Comparison of ENCODE assay signal across 26 cellular contexts in the genomic region with DNA sequence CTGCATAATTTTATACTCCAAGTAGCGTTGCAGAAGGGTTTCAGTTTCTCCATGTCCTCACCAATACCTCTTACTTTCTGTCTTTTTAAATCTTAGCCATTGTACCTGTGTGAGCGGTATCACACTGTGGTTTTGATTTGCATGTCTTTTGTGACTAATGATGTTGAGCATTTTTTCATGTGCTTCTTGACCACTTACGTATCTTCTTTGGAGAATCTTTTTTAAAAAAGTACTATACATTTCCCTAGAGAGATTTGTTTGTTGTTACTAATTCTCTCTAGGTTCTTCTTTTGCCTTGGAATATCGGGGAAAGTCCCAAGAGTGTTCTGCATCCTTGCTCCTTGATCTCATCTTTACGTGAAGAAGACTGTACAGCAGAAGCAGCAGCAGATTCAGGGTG.
DNase-seq lines count a peak whose midpoint lies in the region; ATAC-seq, FAIRE-seq and TF ChIP-seq lines count a peak whose summit lies in the region.
"Had no signal": no experiment of that assay in that cellular context is flagged by ENCODE, and none has a peak within 500 bp of the region (broad histone marks: within the 10 kb centered on the region; RNA-seq: fewer than 3 reads in every experiment).

No MANE protein-coding gene starts in this region.

- FAIRE-seq in GM12878 (lab: Jason Lieb, UNC): peak; percentile 13
- FAIRE-seq in D721Med (lab: Jason Lieb, UNC): no peak
- FAIRE-seq: G401.6, pancreas had no signal

- CTCF ChIA-PET in GM12878 (lab: Yijun Ruan, JAX): interaction anchor here (1.7 kb wide), 2 partner anchors 53 to 81 kb away, joined by 3 to 7 read pairs; no protein-coding TSS in a partner anchor

- RAD21 ChIA-PET in GM12878 (lab: Charles Lee; ENCODE audit: unreplicated experiment): no interaction called here

- no peaks in the 10 kb centered on the region for H3K27me3 ChIP-seq in GM12878 (replicated peaks in 1 of 2; ENCODE audit: control insufficient read depth in 2 of 2, insufficient read depth in 2 of 2, low read length in 1 of 2)
- H3K27me3 ChIP-seq: BLaER1, body of pancreas, pancreas had no signal

- SMC1A ChIA-PET in GM12878 (lab: Charles Lee; ENCODE audit: uncharacterized antibody, unreplicated experiment): interaction anchor here (1.4 kb wide), 1 partner anchor 44 kb away, joined by 3 read pairs; no protein-coding TSS in a partner anchor

- H4K20me1 ChIP-seq in GM12878 (ENCODE audit: control insufficient read depth, insufficient read depth): no peaks in the 10 kb centered on the region
- H4K20me1 ChIP-seq: BLaER1 had no signal

- TF ChIP-seq CTCF in GM12878 (IDR thresholded peaks at IDR 0.05 in 2 of 3, conservative IDR thresholded peaks at IDR 0.05 in 1 of 3; ENCODE audit: control insufficient read depth in 2 of 3, extremely low read depth in 1 of 3, insufficient read depth in 1 of 3, low read depth in 3 of 3, low read length in 3 of 3) (no peak), D721Med (IDR thresholded peaks at IDR 0.05; ENCODE audit: insufficient read depth, missing control alignments) (no peak)

- H3K9ac ChIP-seq in GM12878 (ENCODE audit: control insufficient read depth, insufficient read depth, low read length): no peak overlapping the region
- H3K9ac ChIP-seq: BLaER1 had no signal

- H3K9me3 ChIP-seq in GM12878 (replicated peaks; ENCODE audit: control insufficient read depth, insufficient read depth, low read length): no peaks in the 10 kb centered on the region
- H3K9me3 ChIP-seq: BLaER1, body of pancreas, pancreas had no signal

- intact Hi-C loops in GM12878 (cut with micrococcal nuclease; ENCODE audit: unreplicated experiment): no loop called here

- peak in 1 of 2 experiments; percentile 50; a peak in 1 of 4 replicates for TF ChIP-seq EP300 in GM12878 (IDR thresholded peaks at IDR 0.05; ENCODE audit: borderline replicate concordance in 1 of 2, control insufficient read depth in 1 of 2, low read depth in 2 of 2, low read length in 2 of 2)

- no peak overlapping the region for H3K27ac ChIP-seq in GM12878 (ENCODE audit: control insufficient read depth, insufficient read depth)
- H3K27ac ChIP-seq: BLaER1, body of pancreas, pancreas had no signal

- 32% methylated on average over 5 of the region's 5 CpGs for WGBS in GM12878 (ENCODE audit: insufficient coverage, insufficient replicate concordance, low lambda C conversion rate, missing lambda C conversion rate)

- H3K4me3 ChIP-seq in GM12878: no peak overlapping the region
- H3K4me3 ChIP-seq: BLaER1, body of pancreas, pancreas had no signal

- no peak overlapping the region for H2AFZ ChIP-seq in GM12878 (ENCODE audit: control insufficient read depth, low read depth, low read length)

- no peaks in the 10 kb centered on the region for H3K36me3 ChIP-seq in GM12878 (ENCODE audit: control insufficient read depth in 2 of 2, insufficient read depth in 2 of 2, low read length in 1 of 2)
- H3K36me3 ChIP-seq: BLaER1, pancreas had no signal

- BruUV-seq in GM12878 (replicated peaks; lab: Mats Ljungman, UMichigan): no TSS peak

- no peak for TF ChIP-seq POLR2A in GM12878 (IDR thresholded peaks at IDR 0.05; ENCODE audit: low read depth, low read length)

- in situ Hi-C loops in GM12878 (cut with MboI): no loop called here

- POLR2A ChIA-PET in GM12878 (lab: Charles Lee): no interaction called here

- ATAC-seq in GM18511 (IDR thresholded peaks at IDR 0.05; ENCODE audit: unreplicated experiment): peak; percentile 64
- ATAC-seq in GM19351 (IDR thresholded peaks at IDR 0.05; ENCODE audit: unreplicated experiment): peak; percentile 66
- ATAC-seq in HG02798 (IDR thresholded peaks at IDR 0.05; ENCODE audit: poor library complexity, unreplicated experiment): peak; percentile 88
- ATAC-seq in GM12878: peak; percentile 89
- ATAC-seq: activated CD8-positive, alpha-beta T cell treated with anti-CD3 and anti-CD28 coated beads for 36 hours; body of pancreas; esophagus mucosa; pancreas; stimulated activated memory B cell treated with anti-CD40 and anti-IgM and Interleukin-4, amounts not matched to agents 10 μg/mL and 1 μg/mL and 100 μg/mL, for 72 hours had no signal

- H3K79me2 ChIP-seq in GM12878 (ENCODE audit: control insufficient read depth, insufficient read depth, low read length): no peaks in the 10 kb centered on the region

- DNase-seq in GM12878 (ENCODE audit: low read depth, low spot score) (peak; percentile 30), OCI-M2 (lab: John Stamatoyannopoulos, UW; ENCODE audit: unreplicated experiment) (no peak), KG1 (lab: John Stamatoyannopoulos, UW) (no peak), D721Med (ENCODE audit: insufficient read length, low spot score) (no peak), DMS53 treated with DMSO at 0.1 percent for 48 hours (lab: John Stamatoyannopoulos, UW; ENCODE audit: unreplicated experiment) (no peak)
- DNase-seq: activated CD4-positive, CD25-positive, alpha-beta regulatory T cell treated with anti-CD3 and anti-CD28 coated beads, Interleukin-2, amount 50 U/mL, for 72 hours; activated CD8-positive, alpha-beta T cell treated with anti-CD3 and anti-CD28 coated beads for 36 hours; activated naive CD4-positive, alpha-beta T cell treated with anti-CD3 and anti-CD28 coated beads for 36 hours; body of pancreas; COR-L47; DMS53; glutamatergic neuron; HCEC 1CT; NCI-H446; NCI-H774; pancreas; SIG-M5; substantia nigra; trophoblast cell had no signal

- no peak overlapping the region for H3K4me2 ChIP-seq in GM12878 (ENCODE audit: control insufficient read depth, insufficient read depth)
- H3K4me2 ChIP-seq: BLaER1 had no signal

- TF ChIP-seq RAD21 in GM12878 (IDR thresholded peaks at IDR 0.05; ENCODE audit: insufficient read depth, low read depth, low read length): no peak

- no peaks in the 10 kb centered on the region for H3K4me1 ChIP-seq in GM12878 (ENCODE audit: control insufficient read depth, insufficient read depth, low read length)
- H3K4me1 ChIP-seq: body of pancreas, pancreas had no signal

TF ChIP-seq in GM12878, 131 proteins besides CTCF, POLR2A, EP300 and RAD21 (continues in another document):
- TF ChIP-seq CHD1 (IDR thresholded peaks at IDR 0.05; ENCODE audit: low read depth, low read length) (no peak), ZNF217 (IDR thresholded peaks at IDR 0.05) (peak; percentile 66; the same call in 1 of the 2 replicates), PML (IDR thresholded peaks at IDR 0.05; ENCODE audit: low read length) (no peak), GABPA (IDR thresholded peaks at IDR 0.05; ENCODE audit: low read depth) (no peak), SP1 (IDR thresholded peaks at IDR 0.05; ENCODE audit: low read depth, low read length) (no peak), WRNIP1 (IDR thresholded peaks at IDR 0.05; ENCODE audit: borderline replicate concordance, low read depth, low read length) (no peak), ZZZ3 (IDR thresholded peaks at IDR 0.05; ENCODE audit: control insufficient read depth, insufficient read length, low read depth) (no peak), NFIC (IDR thresholded peaks at IDR 0.05; ENCODE audit: low read depth, low read length) (no peak), SRF (IDR thresholded peaks at IDR 0.05; ENCODE audit: low read depth in 2 of 2, low read length in 2 of 2) (no peak), BHLHE40 (IDR thresholded peaks at IDR 0.05; ENCODE audit: borderline replicate concordance in 1 of 2, low read depth in 2 of 2, low read length in 1 of 2) (peak; percentile 44 to 47; a peak in 2 of 4 replicates), ATF7 (IDR thresholded peaks at IDR 0.05; ENCODE audit: low read depth) (peak; percentile 72; the same call in 1 of the 2 replicates), KAT2A (conservative IDR thresholded peaks at IDR 0.05; ENCODE audit: control insufficient read depth, low read depth, low read length) (no peak), MYC (IDR thresholded peaks at IDR 0.05; ENCODE audit: insufficient read depth, insufficient read length, insufficient replicate concordance, low read length, severe bottlenecking) (no peak), KLF5 (IDR thresholded peaks at IDR 0.05; ENCODE audit: partially characterized antibody) (no peak), IKZF1 (conservative IDR thresholded peaks at IDR 0.05) (no peak), POU2F2 (IDR thresholded peaks at IDR 0.05; ENCODE audit: borderline replicate concordance, low read depth, low read length) (peak; percentile 76; the same call in 1 of the 3 replicates), RUNX3 (IDR thresholded peaks at IDR 0.05; ENCODE audit: low read length) (peak; percentile 70), STAT3 (IDR thresholded peaks at IDR 0.05; ENCODE audit: low read depth, low read length) (0 out of 2 replicates have a peak, but pooled peaks have one; percentile 29), NFYA (IDR thresholded peaks at IDR 0.05; ENCODE audit: borderline replicate concordance, low read depth, low read length) (no peak), NBN (IDR thresholded peaks at IDR 0.05) (peak; percentile 42; the same call in 1 of the 2 replicates), MEF2B (IDR thresholded peaks at IDR 0.05; ENCODE audit: partially characterized antibody, poor library complexity, severe bottlenecking) (peak; percentile 66)
- TF ChIP-seq, protein P1, sequence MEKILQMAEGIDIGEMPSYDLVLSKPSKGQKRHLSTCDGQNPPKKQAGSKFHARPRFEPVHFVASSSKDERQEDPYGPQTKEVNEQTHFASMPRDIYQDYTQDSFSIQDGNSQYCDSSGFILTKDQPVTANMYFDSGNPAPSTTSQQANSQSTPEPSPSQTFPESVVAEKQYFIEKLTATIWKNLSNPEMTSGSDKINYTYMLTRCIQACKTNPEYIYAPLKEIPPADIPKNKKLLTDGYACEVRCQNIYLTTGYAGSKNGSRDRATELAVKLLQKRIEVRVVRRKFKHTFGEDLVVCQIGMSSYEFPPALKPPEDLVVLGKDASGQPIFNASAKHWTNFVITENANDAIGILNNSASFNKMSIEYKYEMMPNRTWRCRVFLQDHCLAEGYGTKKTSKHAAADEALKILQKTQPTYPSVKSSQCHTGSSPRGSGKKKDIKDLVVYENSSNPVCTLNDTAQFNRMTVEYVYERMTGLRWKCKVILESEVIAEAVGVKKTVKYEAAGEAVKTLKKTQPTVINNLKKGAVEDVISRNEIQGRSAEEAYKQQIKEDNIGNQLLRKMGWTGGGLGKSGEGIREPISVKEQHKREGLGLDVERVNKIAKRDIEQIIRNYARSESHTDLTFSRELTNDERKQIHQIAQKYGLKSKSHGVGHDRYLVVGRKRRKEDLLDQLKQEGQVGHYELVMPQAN (conservative IDR thresholded peaks at IDR 0.05): no peak
